Comparison of ENCODE assay signal across 18 cellular contexts in the genomic region with DNA sequence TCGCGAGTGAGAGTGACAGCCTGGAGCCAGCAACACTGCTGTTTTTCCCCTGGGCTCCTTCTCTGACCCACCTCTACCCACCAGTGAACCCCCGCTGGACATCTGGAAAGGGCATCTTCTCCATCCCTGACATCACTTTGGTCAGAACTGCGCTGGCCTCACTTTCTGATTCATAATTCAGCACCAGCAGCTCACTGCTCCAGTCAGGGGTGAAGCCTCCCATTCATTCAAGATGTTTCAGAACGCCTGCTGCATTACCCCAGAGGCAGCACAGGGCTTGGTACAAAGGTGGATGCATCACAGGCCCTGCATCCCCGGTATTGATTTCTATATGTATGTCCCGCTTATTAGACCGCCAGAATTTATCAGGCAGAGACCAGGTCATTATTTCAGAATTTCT.
"Had no signal": no experiment of that assay in that cellular context is flagged by ENCODE, and none has a peak within 500 bp of the region (broad histone marks: within the 10 kb centered on the region; RNA-seq: fewer than 3 reads in every experiment).

No MANE protein-coding gene starts in this region.

- H3K36me3 ChIP-seq: SJSA1 had no signal

- DNase-seq: KBM-7, NCI-H1092, NCI-H1436, NCI-H187, NCI-H2029, NCI-H2081 treated with DMSO at 0.1 percent for 48 hours, NCI-H2171, NCI-H226, NCI-H446, NCI-H510A, NCI-H524 treated with DMSO at 0.1 percent for 48 hours, NCI-H69, NCI-H774, Right ventricle myocardium superior, RPMI8226, SIG-M5 had no signal

- H3K27ac ChIP-seq: SJSA1, SK-N-MC had no signal

- H3K4me3 ChIP-seq: SJSA1, SK-N-MC had no signal

- H3K27me3 ChIP-seq: SJSA1 had no signal

- H3K9me3 ChIP-seq: SJSA1 had no signal

- H3K4me1 ChIP-seq: SJSA1 had no signal
